In genomic region chr6:125236536-125237327, GRCh38 we compare ENCODE assay signal across 14 cellular contexts.
DNase-seq lines count a peak whose midpoint lies in the region; ATAC-seq and TF ChIP-seq lines count a peak whose summit lies in the region.
"Had no signal": no experiment of that assay in that cellular context is flagged by ENCODE, and none has a peak within 500 bp of the region (broad histone marks: within the 10 kb centered on the region; RNA-seq: fewer than 3 reads in every experiment).

No MANE protein-coding gene starts in this region.

- no peak for TF ChIP-seq CTCF in epithelial cell of esophagus (IDR thresholded peaks at IDR 0.05; ENCODE audit: insufficient read depth, low read depth, low read length, missing control alignments)

- DNase-seq in GF-D8 (lab: John Stamatoyannopoulos, UW) (peak; percentile 20), MV-4-11 (lab: John Stamatoyannopoulos, UW) (peak; percentile 46), epithelial cell of esophagus (ENCODE audit: low read depth) (peak; percentile 68), renal cortical epithelial cell (ENCODE audit: low read depth) (peak; percentile 26)
- DNase-seq in stimulated activated CD4-positive, alpha-beta T cell treated with anti-CD3 and anti-CD28 coated beads, Interleukin-2, amount 100 ng/mL, for 24 hours = no peak
- DNase-seq: activated CD8-positive, alpha-beta memory T cell treated with anti-CD3 and anti-CD28 coated beads, Interleukin-2, amount 50 U/mL, for 4 hours; activated naive CD4-positive, alpha-beta T cell treated with anti-CD3 and anti-CD28 coated beads for 36 hours; CD4-positive, CD25-positive, alpha-beta regulatory T cell; head of caudate nucleus; NCI-H1092 treated with DMSO at 0.1 percent for 48 hours; posterior cingulate gyrus had no signal

- H3K4me3 ChIP-seq in epithelial cell of esophagus (ENCODE audit: low read length) = no peak overlapping the region

- ATAC-seq in GM21381 (IDR thresholded peaks at IDR 0.05; ENCODE audit: unreplicated experiment) = no peak
- ATAC-seq in GM21717 (IDR thresholded peaks at IDR 0.05; ENCODE audit: unreplicated experiment) = no peak
- ATAC-seq: activated CD4-positive, CD25-positive, alpha-beta regulatory T cell treated with anti-CD3 and anti-CD28 coated beads, Interleukin-2, amount 50 U/mL, for 24 hours had no signal

Comparison
In these comparisons a context has a peak if more than half of its experiments do, and no peak if none do; other contexts are left out.
1. DNase-seq: peak in GF-D8 (single experiment), MV-4-11 (single experiment), epithelial cell of esophagus (single experiment) and renal cortical epithelial cell (single experiment); none in stimulated activated CD4-positive, alpha-beta T cell treated with anti-CD3 and anti-CD28 coated beads, Interleukin-2, amount 100 ng/mL, for 24 hours (0 of 2).